In the genomic region with DNA sequence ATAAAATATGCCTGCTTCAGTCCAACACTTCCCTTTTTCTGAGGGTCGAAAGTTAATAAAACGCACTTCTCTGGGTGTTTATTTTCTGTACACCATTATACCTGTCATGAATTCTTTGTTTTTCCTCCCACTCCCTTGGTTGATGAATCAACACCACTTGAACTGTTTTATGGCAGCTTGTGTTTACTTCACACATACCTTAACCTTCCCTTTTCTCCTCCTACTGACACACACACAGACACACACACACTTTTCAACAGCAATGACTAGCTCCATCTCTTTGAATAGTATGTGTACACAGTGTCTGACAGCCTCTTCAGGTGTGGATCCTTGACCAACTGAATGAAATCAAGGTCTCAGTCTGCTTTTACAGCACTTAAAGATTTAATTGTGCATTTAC, we compare ENCODE assay signal across 14 cellular contexts.
DNase-seq lines count a peak whose midpoint lies in the region; ATAC-seq and FAIRE-seq lines count a peak whose summit lies in the region.
"Had no signal": no experiment of that assay in that cellular context is flagged by ENCODE, and none has a peak within 500 bp of the region (broad histone marks: within the 10 kb centered on the region; RNA-seq: fewer than 3 reads in every experiment).

No MANE protein-coding gene starts in this region.

- no peak for FAIRE-seq in urothelium cell line (lab: Jason Lieb, UNC)

- H3K27ac ChIP-seq in epithelial cell of prostate = no peak overlapping the region
- H3K27ac ChIP-seq: KMS-11, tibial artery, WERI-Rb-1 had no signal

- no peak for ATAC-seq in GM21423 (IDR thresholded peaks at IDR 0.05; ENCODE audit: unreplicated experiment)

- DNase-seq in NCI-H1417 (lab: John Stamatoyannopoulos, UW) (peak in 2 of 3 experiments; percentile 44 to 92), NCI-H1417 treated with DMSO at 0.1 percent for 48 hours (lab: John Stamatoyannopoulos, UW) (no peak), NCI-H774 (lab: John Stamatoyannopoulos, UW) (peak; percentile 12), epithelial cell of prostate (ENCODE audit: low read depth, low spot score) (peak; percentile 90), urothelium cell line (ENCODE audit: low spot score) (peak; percentile 12), NCI-H2171 (lab: John Stamatoyannopoulos, UW) (no peak)
- no peak for DNase-seq in stimulated activated CD4-positive, alpha-beta T cell treated with anti-CD3 and anti-CD28 coated beads, Interleukin-1b, Interleukin-23, amount 100 ng/mL, for 48 hours
- DNase-seq: activated effector memory CD4-positive, alpha-beta T cell treated with Interleukin-2 at 50 U/mL for 16 hours; CD4-positive, CD25-positive, alpha-beta regulatory T cell; NK-92 treated with Interleukin-12 subunit alpha and Interleukin-12 subunit beta, amount 100 ng/mL, for 24 hours; tibial artery; WERI-Rb-1 had no signal

Comparison
In these comparisons a context has a peak if more than half of its experiments do, and no peak if none do; other contexts are left out.
1. DNase-seq: peak in NCI-H1417 (2 of 3), NCI-H774 (single experiment), epithelial cell of prostate (single experiment) and urothelium cell line (single experiment); none in NCI-H1417 treated with DMSO at 0.1 percent for 48 hours (single experiment), stimulated activated CD4-positive, alpha-beta T cell treated with anti-CD3 and anti-CD28 coated beads, Interleukin-1b, Interleukin-23, amount 100 ng/mL, for 48 hours (single experiment) and NCI-H2171 (single experiment).